In genomic region chrX:46991664-46992063, GRCh38 we compare ENCODE assay signal across 19 cellular contexts.
A peak's percentile ranks its signal among the peaks of the same experiment; 100 is the strongest.
DNase-seq lines count a peak whose midpoint lies in the region; ATAC-seq and TF ChIP-seq lines count a peak whose summit lies in the region.
"Had no signal": no experiment of that assay in that cellular context is flagged by ENCODE, and none has a peak within 500 bp of the region (broad histone marks: within the 10 kb centered on the region; RNA-seq: fewer than 3 reads in every experiment).

No MANE protein-coding gene starts in this region.

- H3K27me3 Mint-ChIP-seq in endodermal cell (ENCODE audit: insufficient read depth), result no peaks in the 10 kb centered on the region
- H3K27me3 Mint-ChIP-seq in neural crest cell (ENCODE audit: low read depth), result no peaks in the 10 kb centered on the region
- H3K27me3 Mint-ChIP-seq: CD4-positive, alpha-beta memory T cell had no signal

- H3K4me1 Mint-ChIP-seq in endodermal cell, result peaks cover 15% of the 10 kb centered on the region
- peaks cover 37% of the 10 kb centered on the region for H3K4me1 Mint-ChIP-seq in neural crest cell
- H3K4me1 Mint-ChIP-seq: CD4-positive, alpha-beta memory T cell had no signal

- H3K4me3 Mint-ChIP-seq in endodermal cell (peak overlapping the region; percentile 15), neural crest cell (peak overlapping the region; percentile 23)
- H3K4me3 Mint-ChIP-seq: CD4-positive, alpha-beta memory T cell; HFFc6 had no signal

- 17% methylated on average over 1 of the region's 2 CpGs; no CpG with 5 or more reads in 1 of the 2 experiments for WGBS in endodermal cell (ENCODE audit: insufficient coverage in 1 of 2, insufficient read length in 1 of 2), 2 experiments

- no peaks in the 10 kb centered on the region for H3K4me1 ChIP-seq in endodermal cell (ENCODE audit: control insufficient read depth, insufficient read depth, low read length)
- H3K4me1 ChIP-seq: BLaER1 treated with 17β-estradiol and CSF1 and Interleukin-3, amounts not matched to agents 10 nM and 100 nM; Caco-2 had no signal

- H3K9ac ChIP-seq in endodermal cell (ENCODE audit: extremely low read depth, low read length, poor library complexity, severe bottlenecking), result no peak overlapping the region
- H3K9ac ChIP-seq: BLaER1 treated with 17β-estradiol and CSF1 and Interleukin-3, amounts not matched to agents 10 nM and 100 nM had no signal

- H3K27me3 ChIP-seq in endodermal cell (ENCODE audit: control insufficient read depth, insufficient read depth, low read length, poor library complexity, severe bottlenecking), result no peaks in the 10 kb centered on the region
- H3K27me3 ChIP-seq: BLaER1 treated with 17β-estradiol and CSF1 and Interleukin-3, amounts not matched to agents 10 nM and 100 nM had no signal

- H3K27ac ChIP-seq in endodermal cell (ENCODE audit: low read depth, low read length), result no peak overlapping the region
- H3K27ac ChIP-seq: BLaER1 treated with 17β-estradiol and CSF1 and Interleukin-3, amounts not matched to agents 10 nM and 100 nM had no signal

- peaks cover 58% of the 10 kb centered on the region for H3K9me3 Mint-ChIP-seq in endodermal cell
- peaks cover 21% of the 10 kb centered on the region for H3K9me3 Mint-ChIP-seq in neural crest cell
- H3K9me3 Mint-ChIP-seq: HFFc6 had no signal

- H3K27ac Mint-ChIP-seq in endodermal cell, result peak overlapping the region; percentile 50
- H3K27ac Mint-ChIP-seq in neural crest cell (ENCODE audit: unreplicated experiment), result peak overlapping the region; percentile 91
- H3K27ac Mint-ChIP-seq: CD4-positive, alpha-beta memory T cell; HFFc6 had no signal

- peaks cover 10% of the 10 kb centered on the region for H3K36me3 ChIP-seq in endodermal cell (ENCODE audit: control insufficient read depth, insufficient read depth, low read length)

- TF ChIP-seq CTCF in endodermal cell (conservative IDR thresholded peaks at IDR 0.05) (no peak), neural crest cell (conservative IDR thresholded peaks at IDR 0.05) (no peak)

- DNase-seq in ELF-1 (ENCODE audit: low read depth, low spot score) (peak; percentile 22), NCI-H82 (lab: John Stamatoyannopoulos, UW) (peak; percentile 88), endodermal cell (peak; percentile 42), neural crest cell (ENCODE audit: low read depth, low spot score) (no peak)
- DNase-seq in stimulated activated CD4-positive, alpha-beta T cell treated with anti-CD3 and anti-CD28 coated beads, Interleukin-2, amount 100 ng/mL, for 24 hours, result no peak
- DNase-seq: 8988T; Caco-2; CD4-positive, alpha-beta memory T cell; DND-41; HFFc6; KBM-7; NCI-H1092 treated with DMSO at 0.1 percent for 48 hours; NCI-H1436 treated with DMSO at 0.1 percent for 48 hours; NCI-H1930; NCI-H748 treated with DMSO at 0.1 percent for 48 hours had no signal

- H3K9me3 ChIP-seq in endodermal cell (ENCODE audit: control insufficient read depth, low read length), result no peaks in the 10 kb centered on the region
- H3K9me3 ChIP-seq: Caco-2 had no signal

- no peak overlapping the region for H3K4me3 ChIP-seq in endodermal cell (ENCODE audit: low read length)
- H3K4me3 ChIP-seq: BLaER1 treated with 17β-estradiol and CSF1 and Interleukin-3, amounts not matched to agents 10 nM and 100 nM had no signal

- H3K36me3 Mint-ChIP-seq in endodermal cell (ENCODE audit: low read depth), result peaks cover 27% of the 10 kb centered on the region
- H3K36me3 Mint-ChIP-seq in neural crest cell (ENCODE audit: low read depth), result peaks cover 30% of the 10 kb centered on the region
- H3K36me3 Mint-ChIP-seq: CD4-positive, alpha-beta memory T cell had no signal

- ATAC-seq in HG02798 (IDR thresholded peaks at IDR 0.05; ENCODE audit: poor library complexity, unreplicated experiment), result no peak
- ATAC-seq in GM21723 (IDR thresholded peaks at IDR 0.05; ENCODE audit: unreplicated experiment), result no peak
- ATAC-seq: Right ventricle myocardium inferior had no signal

Comparison
In these comparisons a context has a peak if more than half of its experiments do, and no peak if none do; other contexts are left out.
1. DNase-seq: peak in ELF-1 (single experiment), NCI-H82 (single experiment) and endodermal cell (single experiment); none in neural crest cell (single experiment) and stimulated activated CD4-positive, alpha-beta T cell treated with anti-CD3 and anti-CD28 coated beads, Interleukin-2, amount 100 ng/mL, for 24 hours (0 of 2).